ENCODE assay signal across 28 cellular contexts in genomic region chr20:13059398-13060136, GRCh38.
"Had no signal": no experiment of that assay in that cellular context is flagged by ENCODE, and none has a peak within 500 bp of the region (broad histone marks: within the 10 kb centered on the region; RNA-seq: fewer than 3 reads in every experiment).

No MANE protein-coding gene starts in this region.

- ATAC-seq: activated CD4-positive, CD25-positive, alpha-beta regulatory T cell treated with anti-CD3 and anti-CD28 coated beads, Interleukin-2, amount 50 U/mL, for 24 hours; activated naive CD4-positive, alpha-beta T cell treated with anti-CD3 and anti-CD28 coated beads, Interleukin-2, amount 50 U/mL, for 72 hours; activated T-cell treated with anti-CD3 and anti-CD28 coated beads, Interleukin-2, amount 50 U/mL, for 4 hours; Panc1 had no signal

- H3K9ac ChIP-seq: SK-N-SH had no signal

- H3K4me2 ChIP-seq: SK-N-SH had no signal

- DNase-seq: activated CD4-positive, alpha-beta memory T cell treated with anti-CD3 and anti-CD28 coated beads for 36 hours; activated CD4-positive, alpha-beta T cell treated with anti-CD3 and anti-CD28 coated beads for 4 hours; activated CD4-positive, alpha-beta T cell treated with anti-CD3 and anti-CD28 coated beads, Interleukin-2, amount 50 U/mL, for 1 hour; activated CD8-positive, alpha-beta memory T cell treated with anti-CD3 and anti-CD28 coated beads, Interleukin-2, amount 50 U/mL, for 4 hours; activated gamma-delta T cell treated with Interleukin-2 at 50 U/mL for 16 hours; activated naive CD4-positive, alpha-beta T cell treated with anti-CD3 and anti-CD28 coated beads for 36 hours; activated T-cell treated with anti-CD3 and anti-CD28 coated beads for 4 hours; activated T-cell treated with anti-CD3 and anti-CD28 coated beads, Interleukin-2, amount 50 U/mL, for 4 hours; adrenal gland; central memory CD4-positive, alpha-beta T cell; Kasumi-1; KG1; MM.1S; MV-4-11; NCI-H1092; NCI-H1436 treated with DMSO at 0.1 percent for 48 hours; NCI-H1694 treated with DMSO at 0.1 percent for 48 hours; NCI-H2029; NCI-H345; NCI-H524 treated with DMSO at 0.1 percent for 48 hours; SHP77 treated with DMSO at 0.1 percent for 48 hours; SK-N-SH had no signal

- H3K27me3 ChIP-seq: adrenal gland, SJSA1 had no signal

- H3K9me3 ChIP-seq: adrenal gland, SJSA1, SK-N-SH had no signal

- H3K4me1 ChIP-seq: adrenal gland had no signal

- H3K27ac ChIP-seq: adrenal gland, SJSA1 had no signal

- H3K4me3 ChIP-seq: adrenal gland, SJSA1 had no signal

- FAIRE-seq: astrocyte, TTC549 had no signal

- H3K36me3 ChIP-seq: adrenal gland, SJSA1 had no signal
